Comparison of ENCODE assay signal across 16 cellular contexts in the genomic region with DNA sequence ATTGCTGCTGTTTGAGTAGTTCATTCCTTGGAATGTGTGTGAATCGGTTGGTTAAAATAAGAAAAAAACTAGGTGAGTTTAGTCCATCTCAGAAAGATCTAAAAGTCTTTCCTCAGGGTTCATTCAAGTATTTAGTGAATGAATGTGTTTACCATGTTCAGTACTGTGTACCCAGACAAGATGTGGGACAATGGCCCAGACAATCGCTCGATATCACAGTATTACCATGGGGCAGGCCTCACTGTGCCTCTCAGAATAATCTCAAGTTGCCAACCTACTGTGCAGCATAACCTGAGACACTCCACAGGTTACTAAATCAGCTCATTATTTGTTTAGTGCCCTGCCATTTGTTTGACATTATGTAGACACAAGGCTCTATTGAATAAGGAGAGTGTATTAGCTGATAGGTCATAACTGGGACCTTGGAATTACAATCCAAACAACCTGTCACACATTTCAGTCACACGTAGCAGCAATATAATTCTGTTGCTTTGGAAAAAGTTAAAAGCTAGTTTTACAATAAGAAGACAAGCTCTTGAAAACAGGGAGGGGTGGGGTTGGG. TPM values are rescaled to one million over a fixed set of nuclear protein-coding genes. Genes with fewer than 3 reads are reported as not detected.
DNase-seq lines count a peak whose midpoint lies in the region; ATAC-seq and TF ChIP-seq lines count a peak whose summit lies in the region.
"Had no signal": no experiment of that assay in that cellular context is flagged by ENCODE, and none has a peak within 500 bp of the region (broad histone marks: within the 10 kb centered on the region; RNA-seq: fewer than 3 reads in every experiment).

No MANE protein-coding gene starts in this region.

- H3K4me3 ChIP-seq in left lung = no peak overlapping the region
- H3K4me3 ChIP-seq in smooth muscle cell = no peak overlapping the region
- no peak overlapping the region for H3K4me3 ChIP-seq in esophagus squamous epithelium
- H3K4me3 ChIP-seq: PC-9 had no signal

- H3K27ac ChIP-seq in left lung = no peak overlapping the region
- peak overlapping the region; percentile 53 for H3K27ac ChIP-seq in smooth muscle cell (ENCODE audit: low read depth)
- no peak overlapping the region for H3K27ac ChIP-seq in esophagus squamous epithelium
- H3K27ac ChIP-seq: 22Rv1, KMS-11, PC-9 had no signal

- peaks cover 12% of the 10 kb centered on the region for H3F3A ChIP-seq in smooth muscle cell (ENCODE audit: low read depth)

- no peaks in the 10 kb centered on the region for H3K27me3 Mint-ChIP-seq in activated CD8-positive, alpha-beta T cell treated with anti-CD3 and anti-CD28 coated beads, Interleukin-2, amount 10 ng/mL, durations not matched to agents 7 days and 5 days (ENCODE audit: low read depth)

- no peaks in the 10 kb centered on the region for H3K27me3 ChIP-seq in left lung
- no peaks in the 10 kb centered on the region for H3K27me3 ChIP-seq in smooth muscle cell (ENCODE audit: low read depth)
- H3K27me3 ChIP-seq in esophagus squamous epithelium = no peaks in the 10 kb centered on the region

- H3K36me3 ChIP-seq in left lung (no peaks in the 10 kb centered on the region), smooth muscle cell (ENCODE audit: low read depth) (no peaks in the 10 kb centered on the region), esophagus squamous epithelium (no peaks in the 10 kb centered on the region)

- POLR2A ChIA-PET in activated CD8-positive, alpha-beta T cell treated with anti-CD3 and anti-CD28 coated beads, Interleukin-2, amount 10 ng/mL, durations not matched to agents 7 days and 5 days (lab: Charles Lee) = no interaction called here

- peak; percentile 80 for ATAC-seq in left lung
- no peak for ATAC-seq in HG03135 (IDR thresholded peaks at IDR 0.05; ENCODE audit: unreplicated experiment)
- ATAC-seq in activated CD8-positive, alpha-beta T cell treated with anti-CD3 and anti-CD28 coated beads, Interleukin-2, amount 10 ng/mL, durations not matched to agents 7 days and 5 days = no peak

- TF ChIP-seq CTCF in left lung (IDR thresholded peaks at IDR 0.05) (no peak), smooth muscle cell (IDR thresholded peaks at IDR 0.05; ENCODE audit: borderline replicate concordance, insufficient read depth, poor library complexity, severe bottlenecking) (no peak), esophagus squamous epithelium (IDR thresholded peaks at IDR 0.05) (no peak)

- H3K4me1 ChIP-seq in left lung (no peaks in the 10 kb centered on the region), smooth muscle cell (ENCODE audit: low read depth) (no peaks in the 10 kb centered on the region), esophagus squamous epithelium (no peaks in the 10 kb centered on the region)

- H3K4me1 Mint-ChIP-seq in activated CD8-positive, alpha-beta T cell treated with anti-CD3 and anti-CD28 coated beads, Interleukin-2, amount 10 ng/mL, durations not matched to agents 7 days and 5 days (ENCODE audit: low read depth) = no peaks in the 10 kb centered on the region
- H3K4me1 Mint-ChIP-seq: CD14-positive monocyte had no signal

- no peak overlapping the region for H2AFZ ChIP-seq in smooth muscle cell (ENCODE audit: low read depth)
- H2AFZ ChIP-seq: PC-9 had no signal

- H3K27ac Mint-ChIP-seq in activated CD8-positive, alpha-beta T cell treated with anti-CD3 and anti-CD28 coated beads, Interleukin-2, amount 10 ng/mL, durations not matched to agents 7 days and 5 days = no peak overlapping the region
- H3K27ac Mint-ChIP-seq: CD14-positive monocyte had no signal

- H3K9me3 Mint-ChIP-seq in activated CD8-positive, alpha-beta T cell treated with anti-CD3 and anti-CD28 coated beads, Interleukin-2, amount 10 ng/mL, durations not matched to agents 7 days and 5 days (ENCODE audit: insufficient read depth) = no peaks in the 10 kb centered on the region
- H3K9me3 Mint-ChIP-seq: CD14-positive monocyte had no signal

- H3K9me3 ChIP-seq in left lung = no peaks in the 10 kb centered on the region
- H3K9me3 ChIP-seq in smooth muscle cell (replicated peaks; ENCODE audit: low read depth) = no peaks in the 10 kb centered on the region
- H3K9me3 ChIP-seq in esophagus squamous epithelium = no peaks in the 10 kb centered on the region

- H3K4me2 ChIP-seq in smooth muscle cell = no peak overlapping the region
- H3K4me2 ChIP-seq: KMS-11, PC-9 had no signal

- CTCF ChIA-PET in activated CD8-positive, alpha-beta T cell treated with anti-CD3 and anti-CD28 coated beads, Interleukin-2, amount 10 ng/mL, durations not matched to agents 7 days and 5 days (lab: Charles Lee) = no interaction called here

- no peak overlapping the region for H3K4me3 Mint-ChIP-seq in activated CD8-positive, alpha-beta T cell treated with anti-CD3 and anti-CD28 coated beads, Interleukin-2, amount 10 ng/mL, durations not matched to agents 7 days and 5 days
- H3K4me3 Mint-ChIP-seq: CD14-positive monocyte had no signal

- TF ChIP-seq POLR2A in esophagus squamous epithelium (IDR thresholded peaks at IDR 0.05) = no peak

- H4K20me1 ChIP-seq in smooth muscle cell (ENCODE audit: low read depth) = no peaks in the 10 kb centered on the region

- DNase-seq in DMS153 (lab: John Stamatoyannopoulos, UW) (peak; percentile 11), DMS153 treated with DMSO at 0.1 percent for 48 hours (lab: John Stamatoyannopoulos, UW; ENCODE audit: unreplicated experiment) (no peak), NCI-H510A treated with DMSO at 0.1 percent for 48 hours (lab: John Stamatoyannopoulos, UW) (peak; percentile 44), left lung (no peak), smooth muscle cell (lab: John Stamatoyannopoulos, UW; ENCODE audit: unreplicated experiment) (no peak), esophagus squamous epithelium (lab: John Stamatoyannopoulos, UW) (no peak)
- no peak for DNase-seq in activated CD8-positive, alpha-beta T cell treated with anti-CD3 and anti-CD28 coated beads, Interleukin-2, amount 10 ng/mL, durations not matched to agents 7 days and 5 days
- DNase-seq: GF-D8, NCI-H1417 treated with DMSO at 0.1 percent for 48 hours, NCI-H2029, NCI-H446 treated with DMSO at 0.1 percent for 48 hours, PC-9 had no signal

- WGBS in smooth muscle cell (ENCODE audit: low lambda C conversion rate) = 76% methylated on average over 4 of the region's 4 CpGs
- WGBS in esophagus squamous epithelium, 2 donors = 58 to 64% methylated on average over 3 to 4 of the region's 4 CpGs

- H3K79me2 ChIP-seq in smooth muscle cell (ENCODE audit: low read depth) = no peaks in the 10 kb centered on the region

- H3K9ac ChIP-seq in smooth muscle cell (ENCODE audit: low read depth) = no peak overlapping the region
- H3K9ac ChIP-seq: KMS-11 had no signal

- no peaks in the 10 kb centered on the region for H3K36me3 Mint-ChIP-seq in activated CD8-positive, alpha-beta T cell treated with anti-CD3 and anti-CD28 coated beads, Interleukin-2, amount 10 ng/mL, durations not matched to agents 7 days and 5 days (ENCODE audit: low read depth)
- H3K36me3 Mint-ChIP-seq: CD14-positive monocyte had no signal

- intact Hi-C loops in left lung (cut with DNase I) = no loop called here
- intact Hi-C loops in esophagus squamous epithelium (cut with DNase I) = no loop called here

RNA-seq across cellular contexts. Expression of gene AMOT, which starts 24.9 kb away (rescaled TPM):
- total RNA-seq in left lung (10 to 100 TPM in 1 of 2 donors, 1 to 10 TPM in 1; 7.5 to 31.0 TPM), smooth muscle cell (56.9 and 66.6 TPM in 2 replicates), esophagus squamous epithelium (1 to 10 TPM; 2.5 to 9.3 (median 7.1) TPM)
- polyA plus RNA-seq in smooth muscle cell = 10.0 and 37.9 TPM in 2 replicates
- total RNA-seq in activated CD8-positive, alpha-beta T cell treated with anti-CD3 and anti-CD28 coated beads, Interleukin-2, amount 10 ng/mL, durations not matched to agents 7 days and 5 days = under 1 TPM; 0.31 to 0.40 TPM

Comparison
In these comparisons a context has a peak if more than half of its experiments do, and no peak if none do; other contexts are left out.
1. DNase-seq: peak in DMS153 (single experiment) and NCI-H510A treated with DMSO at 0.1 percent for 48 hours (single experiment); none in DMS153 treated with DMSO at 0.1 percent for 48 hours (single experiment), left lung (0 of 2), smooth muscle cell (single experiment), esophagus squamous epithelium (single experiment) and activated CD8-positive, alpha-beta T cell treated with anti-CD3 and anti-CD28 coated beads, Interleukin-2, amount 10 ng/mL, durations not matched to agents 7 days and 5 days (single experiment).